9 cellular contexts compared by ENCODE assay signal in the genomic region with DNA sequence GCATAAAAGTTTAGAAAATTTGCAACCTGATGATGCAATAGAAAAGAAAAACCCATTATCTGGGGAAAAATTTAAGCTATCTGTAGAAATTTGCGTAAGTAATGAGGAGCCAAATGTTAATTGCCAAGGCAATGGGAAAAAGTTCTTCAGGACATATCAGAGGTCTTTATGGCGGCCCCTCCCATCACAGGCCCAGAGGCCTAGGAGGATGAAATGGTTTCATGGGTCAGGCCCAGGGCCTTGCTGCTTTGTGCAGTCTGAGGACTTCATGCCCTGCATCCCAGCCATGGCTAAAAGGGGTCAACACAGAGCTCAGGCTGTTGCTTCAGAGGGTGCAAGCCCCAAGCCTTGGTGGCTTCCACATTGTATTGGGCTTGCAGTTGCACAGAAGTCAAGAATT.
"Had no signal": no experiment of that assay in that cellular context is flagged by ENCODE, and none has a peak within 500 bp of the region (broad histone marks: within the 10 kb centered on the region; RNA-seq: fewer than 3 reads in every experiment).

No MANE protein-coding gene starts in this region.

- H2AFZ ChIP-seq: GM23248 had no signal

- H3K4me3 ChIP-seq: GM23248, HAP-1 had no signal

- H3K9me3 ChIP-seq: HAP-1 had no signal

- ATAC-seq: HCT116 had no signal

- H3K9ac ChIP-seq: GM23248, KMS-11 had no signal

- H3K4me2 ChIP-seq: KMS-11 had no signal

- H3K4me1 ChIP-seq: HAP-1 had no signal

- H3K27ac ChIP-seq: GM23248, KMS-11 had no signal

- FAIRE-seq: HTR-8/SVneo had no signal

- DNase-seq: GM23248, GOT3, H7, Karpas-422, KBM-7 had no signal

- H3K36me3 ChIP-seq: HAP-1 had no signal
